8 cellular contexts compared by ENCODE assay signal in the genomic region with DNA sequence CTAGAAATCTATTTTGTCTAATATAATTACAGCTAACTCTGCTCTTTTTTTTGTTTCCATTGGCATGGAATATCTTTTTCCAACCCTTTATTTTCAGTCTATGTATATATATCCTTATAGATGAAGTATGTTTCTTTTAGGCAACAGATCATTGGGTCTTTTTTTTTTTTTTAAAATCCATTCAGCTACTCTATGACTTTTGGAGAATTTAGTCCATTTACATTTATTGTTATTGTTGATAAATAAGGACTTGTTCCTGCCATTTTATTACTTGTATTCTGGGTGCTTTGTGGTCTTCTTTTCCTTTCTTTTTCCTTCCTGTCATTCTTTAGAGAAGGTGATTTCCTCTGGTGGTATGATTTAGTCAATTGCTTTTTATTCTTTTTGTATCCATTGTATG.
"Had no signal": no experiment of that assay in that cellular context is flagged by ENCODE, and none has a peak within 500 bp of the region (broad histone marks: within the 10 kb centered on the region; RNA-seq: fewer than 3 reads in every experiment).

No MANE protein-coding gene starts in this region.

- H3K27ac ChIP-seq: HL-60, KMS-11 had no signal

- ATAC-seq: HepG2 had no signal

- H3K9ac ChIP-seq: KMS-11 had no signal

- FAIRE-seq: HepG2, HTR-8/SVneo had no signal

- DNase-seq: IMR-90, Karpas-422, KBM-7, KG1 had no signal

- H3K4me2 ChIP-seq: KMS-11 had no signal
